1 cellular context compared by ENCODE assay signal in genomic region chr20:63706852-63707557, GRCh38.
TF ChIP-seq lines count a peak whose summit lies in the region.

No MANE protein-coding gene starts in this region.

TF ChIP-seq in HepG2, 621 proteins besides CTCF, POLR2A, EP300 and RAD21 (continued from another document and continues in another):
- TF ChIP-seq ZNF275 (CRISPR knock-in tag; IDR thresholded peaks at IDR 0.05; ENCODE audit: borderline replicate concordance) = no peak
- no peak for TF ChIP-seq PAF1 (CRISPR knock-in tag; IDR thresholded peaks at IDR 0.05)
- no peak for TF ChIP-seq DR1 (CRISPR knock-in tag; IDR thresholded peaks at IDR 0.05)
- TF ChIP-seq GTF3A (CRISPR knock-in tag; conservative IDR thresholded peaks at IDR 0.05) = 0 out of 2 replicates have a peak, but pooled peaks have one; percentile 48
- TF ChIP-seq SCMH1 (CRISPR knock-in tag; IDR thresholded peaks at IDR 0.05; ENCODE audit: borderline replicate concordance) = no peak
- TF ChIP-seq, protein P1, sequence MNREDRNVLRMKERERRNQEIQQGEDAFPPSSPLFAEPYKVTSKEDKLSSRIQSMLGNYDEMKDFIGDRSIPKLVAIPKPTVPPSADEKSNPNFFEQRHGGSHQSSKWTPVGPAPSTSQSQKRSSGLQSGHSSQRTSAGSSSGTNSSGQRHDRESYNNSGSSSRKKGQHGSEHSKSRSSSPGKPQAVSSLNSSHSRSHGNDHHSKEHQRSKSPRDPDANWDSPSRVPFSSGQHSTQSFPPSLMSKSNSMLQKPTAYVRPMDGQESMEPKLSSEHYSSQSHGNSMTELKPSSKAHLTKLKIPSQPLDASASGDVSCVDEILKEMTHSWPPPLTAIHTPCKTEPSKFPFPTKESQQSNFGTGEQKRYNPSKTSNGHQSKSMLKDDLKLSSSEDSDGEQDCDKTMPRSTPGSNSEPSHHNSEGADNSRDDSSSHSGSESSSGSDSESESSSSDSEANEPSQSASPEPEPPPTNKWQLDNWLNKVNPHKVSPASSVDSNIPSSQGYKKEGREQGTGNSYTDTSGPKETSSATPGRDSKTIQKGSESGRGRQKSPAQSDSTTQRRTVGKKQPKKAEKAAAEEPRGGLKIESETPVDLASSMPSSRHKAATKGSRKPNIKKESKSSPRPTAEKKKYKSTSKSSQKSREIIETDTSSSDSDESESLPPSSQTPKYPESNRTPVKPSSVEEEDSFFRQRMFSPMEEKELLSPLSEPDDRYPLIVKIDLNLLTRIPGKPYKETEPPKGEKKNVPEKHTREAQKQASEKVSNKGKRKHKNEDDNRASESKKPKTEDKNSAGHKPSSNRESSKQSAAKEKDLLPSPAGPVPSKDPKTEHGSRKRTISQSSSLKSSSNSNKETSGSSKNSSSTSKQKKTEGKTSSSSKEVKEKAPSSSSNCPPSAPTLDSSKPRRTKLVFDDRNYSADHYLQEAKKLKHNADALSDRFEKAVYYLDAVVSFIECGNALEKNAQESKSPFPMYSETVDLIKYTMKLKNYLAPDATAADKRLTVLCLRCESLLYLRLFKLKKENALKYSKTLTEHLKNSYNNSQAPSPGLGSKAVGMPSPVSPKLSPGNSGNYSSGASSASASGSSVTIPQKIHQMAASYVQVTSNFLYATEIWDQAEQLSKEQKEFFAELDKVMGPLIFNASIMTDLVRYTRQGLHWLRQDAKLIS (CRISPR knock-in tag; IDR thresholded peaks at IDR 0.05) = 0 out of 2 replicates have a peak, but pooled peaks have one; percentile 55
- peak; percentile 26; the same call in 1 of the 2 replicates for TF ChIP-seq ZNF383 (CRISPR knock-in tag; IDR thresholded peaks at IDR 0.05; ENCODE audit: borderline replicate concordance)
- TF ChIP-seq TBP (CRISPR knock-in tag; IDR thresholded peaks at IDR 0.05) = no peak
- peak; percentile 46; the same call in 1 of the 2 replicates for TF ChIP-seq ZNF556 (CRISPR knock-in tag; IDR thresholded peaks at IDR 0.05; ENCODE audit: borderline replicate concordance)
- TF ChIP-seq ZFP82 (CRISPR knock-in tag; IDR thresholded peaks at IDR 0.05; ENCODE audit: borderline replicate concordance) = no peak; the same call in 1 of the 2 replicates
- peak; percentile 75 for TF ChIP-seq YEATS2 (CRISPR knock-in tag; IDR thresholded peaks at IDR 0.05; ENCODE audit: borderline replicate concordance)
- TF ChIP-seq ZNF775 (CRISPR knock-in tag; IDR thresholded peaks at IDR 0.05; ENCODE audit: borderline replicate concordance) = 0 out of 2 replicates have a peak, but pooled peaks have one; percentile 58
- TF ChIP-seq ZFP36L2 (CRISPR knock-in tag; IDR thresholded peaks at IDR 0.05) = peak; percentile 46; the same call in 1 of the 2 replicates
- TF ChIP-seq ZNF329 (CRISPR knock-in tag; IDR thresholded peaks at IDR 0.05; ENCODE audit: low read depth) = peak; percentile 71; the same call in 1 of the 2 replicates
- TF ChIP-seq FLYWCH1 (CRISPR knock-in tag; IDR thresholded peaks at IDR 0.05) = no peak
- TF ChIP-seq SOX6 (IDR thresholded peaks at IDR 0.05) = no peak
- TF ChIP-seq SOX6 (CRISPR knock-in tag; IDR thresholded peaks at IDR 0.05) = peak; percentile 43; the same call in 1 of the 2 replicates
- TF ChIP-seq ZNF883 (CRISPR knock-in tag; IDR thresholded peaks at IDR 0.05; ENCODE audit: not compliant biosample characterization) = peak; percentile 24
- no peak; the same call in none of the 2 replicates for TF ChIP-seq ZFP91 (CRISPR knock-in tag; IDR thresholded peaks at IDR 0.05; ENCODE audit: borderline replicate concordance)
- peak; percentile 49; the same call in 1 of the 2 replicates for TF ChIP-seq MIER2 (CRISPR knock-in tag; IDR thresholded peaks at IDR 0.05)
- TF ChIP-seq MXD1 (CRISPR knock-in tag; IDR thresholded peaks at IDR 0.05) = no peak; the same call in 1 of the 2 replicates
- TF ChIP-seq ATF1 (CRISPR knock-in tag; IDR thresholded peaks at IDR 0.05) = no peak
- TF ChIP-seq SNAPC2 (CRISPR knock-in tag; IDR thresholded peaks at IDR 0.05) = no peak
- TF ChIP-seq ZNF281 (CRISPR knock-in tag; IDR thresholded peaks at IDR 0.05; ENCODE audit: borderline replicate concordance) = peak; percentile 28; the same call in 1 of the 2 replicates
- TF ChIP-seq PHF8 (CRISPR knock-in tag; IDR thresholded peaks at IDR 0.05) = no peak
- peak; percentile 96 for TF ChIP-seq KDM3A (CRISPR knock-in tag; IDR thresholded peaks at IDR 0.05; ENCODE audit: low read depth)
- TF ChIP-seq SP5 (CRISPR knock-in tag; IDR thresholded peaks at IDR 0.05; ENCODE audit: borderline replicate concordance, low read depth) = 0 out of 2 replicates have a peak, but pooled peaks have one; percentile 30
- no peak for TF ChIP-seq ISL2 (CRISPR knock-in tag; IDR thresholded peaks at IDR 0.05)
- TF ChIP-seq NPAS2 (CRISPR knock-in tag; IDR thresholded peaks at IDR 0.05; ENCODE audit: borderline replicate concordance) = no peak; the same call in 1 of the 2 replicates
- no peak for TF ChIP-seq ZNF446 (CRISPR knock-in tag; IDR thresholded peaks at IDR 0.05)
- TF ChIP-seq HNRNPK (IDR thresholded peaks at IDR 0.05; ENCODE audit: low read depth, low read length, poor library complexity, severe bottlenecking) = no peak
- TF ChIP-seq ZNF468 (CRISPR knock-in tag; IDR thresholded peaks at IDR 0.05) = no peak; the same call in none of the 2 replicates
- no peak for TF ChIP-seq E2F1 (CRISPR knock-in tag; IDR thresholded peaks at IDR 0.05)
- TF ChIP-seq, protein P2, sequence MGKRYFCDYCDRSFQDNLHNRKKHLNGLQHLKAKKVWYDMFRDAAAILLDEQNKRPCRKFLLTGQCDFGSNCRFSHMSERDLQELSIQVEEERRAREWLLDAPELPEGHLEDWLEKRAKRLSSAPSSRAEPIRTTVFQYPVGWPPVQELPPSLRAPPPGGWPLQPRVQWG (CRISPR knock-in tag; IDR thresholded peaks at IDR 0.05; ENCODE audit: borderline replicate concordance, low read depth) = no peak
- no peak for TF ChIP-seq TAF1 (CRISPR knock-in tag; IDR thresholded peaks at IDR 0.05)
- TF ChIP-seq, protein P3, sequence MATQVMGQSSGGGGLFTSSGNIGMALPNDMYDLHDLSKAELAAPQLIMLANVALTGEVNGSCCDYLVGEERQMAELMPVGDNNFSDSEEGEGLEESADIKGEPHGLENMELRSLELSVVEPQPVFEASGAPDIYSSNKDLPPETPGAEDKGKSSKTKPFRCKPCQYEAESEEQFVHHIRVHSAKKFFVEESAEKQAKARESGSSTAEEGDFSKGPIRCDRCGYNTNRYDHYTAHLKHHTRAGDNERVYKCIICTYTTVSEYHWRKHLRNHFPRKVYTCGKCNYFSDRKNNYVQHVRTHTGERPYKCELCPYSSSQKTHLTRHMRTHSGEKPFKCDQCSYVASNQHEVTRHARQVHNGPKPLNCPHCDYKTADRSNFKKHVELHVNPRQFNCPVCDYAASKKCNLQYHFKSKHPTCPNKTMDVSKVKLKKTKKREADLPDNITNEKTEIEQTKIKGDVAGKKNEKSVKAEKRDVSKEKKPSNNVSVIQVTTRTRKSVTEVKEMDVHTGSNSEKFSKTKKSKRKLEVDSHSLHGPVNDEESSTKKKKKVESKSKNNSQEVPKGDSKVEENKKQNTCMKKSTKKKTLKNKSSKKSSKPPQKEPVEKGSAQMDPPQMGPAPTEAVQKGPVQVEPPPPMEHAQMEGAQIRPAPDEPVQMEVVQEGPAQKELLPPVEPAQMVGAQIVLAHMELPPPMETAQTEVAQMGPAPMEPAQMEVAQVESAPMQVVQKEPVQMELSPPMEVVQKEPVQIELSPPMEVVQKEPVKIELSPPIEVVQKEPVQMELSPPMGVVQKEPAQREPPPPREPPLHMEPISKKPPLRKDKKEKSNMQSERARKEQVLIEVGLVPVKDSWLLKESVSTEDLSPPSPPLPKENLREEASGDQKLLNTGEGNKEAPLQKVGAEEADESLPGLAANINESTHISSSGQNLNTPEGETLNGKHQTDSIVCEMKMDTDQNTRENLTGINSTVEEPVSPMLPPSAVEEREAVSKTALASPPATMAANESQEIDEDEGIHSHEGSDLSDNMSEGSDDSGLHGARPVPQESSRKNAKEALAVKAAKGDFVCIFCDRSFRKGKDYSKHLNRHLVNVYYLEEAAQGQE (IDR thresholded peaks at IDR 0.05; ENCODE audit: borderline replicate concordance in 1 of 2, low read depth in 1 of 2, low read length in 2 of 2) = no peak
- TF ChIP-seq MTF2 (CRISPR knock-in tag; IDR thresholded peaks at IDR 0.05; ENCODE audit: borderline replicate concordance) = no peak
- TF ChIP-seq ZBTB2 (CRISPR knock-in tag; IDR thresholded peaks at IDR 0.05; ENCODE audit: low read depth) = no peak
- TF ChIP-seq ZNF816 (CRISPR knock-in tag; IDR thresholded peaks at IDR 0.05; ENCODE audit: borderline replicate concordance) = no peak
- TF ChIP-seq MAFF (IDR thresholded peaks at IDR 0.05; ENCODE audit: low read depth, low read length) = peak; percentile 51
